In the genomic region with DNA sequence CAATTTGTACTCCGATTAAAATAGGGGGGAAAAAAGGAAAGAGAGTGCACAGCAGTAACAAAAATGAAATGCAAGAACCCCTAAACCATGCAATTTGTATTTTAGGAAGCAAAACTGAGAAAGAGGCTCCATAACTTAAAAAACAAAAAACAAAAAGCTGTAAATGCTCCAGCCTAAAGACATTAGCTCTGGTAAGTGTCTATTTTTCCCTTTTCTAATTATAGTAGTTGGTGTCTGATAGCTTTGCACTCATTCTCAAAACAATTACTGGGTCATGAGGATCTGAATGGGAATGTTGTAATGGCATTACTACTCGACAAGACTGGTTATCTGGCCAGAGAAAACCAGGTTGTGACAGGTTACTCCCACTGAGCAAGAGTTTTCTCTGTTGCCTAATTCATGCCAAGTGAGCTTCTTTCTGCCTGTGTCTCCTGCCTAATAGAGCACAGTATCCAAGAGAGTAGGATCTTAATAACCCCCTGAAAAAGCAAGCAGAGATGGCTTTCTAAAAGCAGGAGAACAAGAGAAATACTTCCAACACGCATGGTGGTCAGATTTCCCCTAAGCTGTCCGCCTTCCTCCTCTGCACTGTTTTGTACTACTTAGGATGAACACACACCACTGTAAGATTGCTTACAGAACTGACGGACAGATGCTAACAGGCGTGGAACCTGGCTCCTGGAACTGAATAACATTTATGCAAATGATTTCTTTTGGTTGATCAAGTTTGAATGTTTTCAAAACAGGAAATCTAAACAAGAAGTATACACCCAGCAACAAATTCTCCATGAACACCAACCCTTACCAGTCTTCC, we compare ENCODE assay signal across 8 cellular contexts.
DNase-seq lines count a peak whose midpoint lies in the region; ATAC-seq and TF ChIP-seq lines count a peak whose summit lies in the region.

No MANE protein-coding gene starts in this region.

- peaks cover 4% of the 10 kb centered on the region for H3K9me3 Mint-ChIP-seq in neural crest cell

- peak overlapping the region; percentile 52 for H3K27ac Mint-ChIP-seq in neural crest cell (ENCODE audit: unreplicated experiment)

- TF ChIP-seq CTCF in neural crest cell (conservative IDR thresholded peaks at IDR 0.05), result no peak

- peaks cover 7% of the 10 kb centered on the region for H3K36me3 Mint-ChIP-seq in neural crest cell (ENCODE audit: low read depth)

- H3K27me3 Mint-ChIP-seq in neural crest cell (ENCODE audit: low read depth), result no peaks in the 10 kb centered on the region

- peaks cover 31% of the 10 kb centered on the region for H3K4me1 Mint-ChIP-seq in neural crest cell

- peak overlapping the region; percentile 89 for H3K27ac ChIP-seq in epithelial cell of prostate

- ATAC-seq in GM18520 (IDR thresholded peaks at IDR 0.05; ENCODE audit: unreplicated experiment), result no peak
- ATAC-seq in GM18909 (IDR thresholded peaks at IDR 0.05; ENCODE audit: poor library complexity, unreplicated experiment), result no peak

- DNase-seq in GM03348 (ENCODE audit: low spot score), result peak; percentile 13
- DNase-seq in epithelial cell of prostate (ENCODE audit: low read depth, low spot score), result no peak
- no peak for DNase-seq in neural crest cell (ENCODE audit: low read depth, low spot score)
- DNase-seq in iPS-NIHi11 (ENCODE audit: low spot score), result no peak
- no peak for DNase-seq in dedifferentiated amniotic fluid mesenchymal stem cell (ENCODE audit: extremely low spot score)

- no peak overlapping the region for H3K4me3 Mint-ChIP-seq in neural crest cell

TF ChIP-seq in PFSK-1, 5 proteins besides CTCF, POLR2A, EP300 and RAD21:
- TF ChIP-seq POLR2AphosphoS5 (IDR thresholded peaks at IDR 0.05; ENCODE audit: low read depth, low read length) (no peak), SIN3A (IDR thresholded peaks at IDR 0.05; ENCODE audit: borderline replicate concordance, insufficient read depth, low read length) (0 out of 2 replicates have a peak, but pooled peaks have one; percentile 31), FOXP2 (optimal IDR thresholded peaks at IDR 0.05; ENCODE audit: borderline replicate concordance, extremely low read depth, extremely low read length, insufficient read depth) (peak; percentile 22), TAF1 (IDR thresholded peaks at IDR 0.05; ENCODE audit: borderline replicate concordance, insufficient read depth, low read length) (no peak)
- TF ChIP-seq, protein P1, sequence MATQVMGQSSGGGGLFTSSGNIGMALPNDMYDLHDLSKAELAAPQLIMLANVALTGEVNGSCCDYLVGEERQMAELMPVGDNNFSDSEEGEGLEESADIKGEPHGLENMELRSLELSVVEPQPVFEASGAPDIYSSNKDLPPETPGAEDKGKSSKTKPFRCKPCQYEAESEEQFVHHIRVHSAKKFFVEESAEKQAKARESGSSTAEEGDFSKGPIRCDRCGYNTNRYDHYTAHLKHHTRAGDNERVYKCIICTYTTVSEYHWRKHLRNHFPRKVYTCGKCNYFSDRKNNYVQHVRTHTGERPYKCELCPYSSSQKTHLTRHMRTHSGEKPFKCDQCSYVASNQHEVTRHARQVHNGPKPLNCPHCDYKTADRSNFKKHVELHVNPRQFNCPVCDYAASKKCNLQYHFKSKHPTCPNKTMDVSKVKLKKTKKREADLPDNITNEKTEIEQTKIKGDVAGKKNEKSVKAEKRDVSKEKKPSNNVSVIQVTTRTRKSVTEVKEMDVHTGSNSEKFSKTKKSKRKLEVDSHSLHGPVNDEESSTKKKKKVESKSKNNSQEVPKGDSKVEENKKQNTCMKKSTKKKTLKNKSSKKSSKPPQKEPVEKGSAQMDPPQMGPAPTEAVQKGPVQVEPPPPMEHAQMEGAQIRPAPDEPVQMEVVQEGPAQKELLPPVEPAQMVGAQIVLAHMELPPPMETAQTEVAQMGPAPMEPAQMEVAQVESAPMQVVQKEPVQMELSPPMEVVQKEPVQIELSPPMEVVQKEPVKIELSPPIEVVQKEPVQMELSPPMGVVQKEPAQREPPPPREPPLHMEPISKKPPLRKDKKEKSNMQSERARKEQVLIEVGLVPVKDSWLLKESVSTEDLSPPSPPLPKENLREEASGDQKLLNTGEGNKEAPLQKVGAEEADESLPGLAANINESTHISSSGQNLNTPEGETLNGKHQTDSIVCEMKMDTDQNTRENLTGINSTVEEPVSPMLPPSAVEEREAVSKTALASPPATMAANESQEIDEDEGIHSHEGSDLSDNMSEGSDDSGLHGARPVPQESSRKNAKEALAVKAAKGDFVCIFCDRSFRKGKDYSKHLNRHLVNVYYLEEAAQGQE (IDR thresholded peaks at IDR 0.05; ENCODE audit: insufficient read depth in 1 of 2, low read depth in 2 of 2, low read length in 2 of 2), result 0 out of 4 replicates have a peak, but pooled peaks of 1 of the 2 experiments have one; percentile 3
TF ChIP-seq in PFSK-1: peak in this region for 3.
